In genomic region chr4:41365726-41366125, GRCh38 we compare ENCODE assay signal across 25 cellular contexts.
A peak's percentile ranks its signal among the peaks of the same experiment; 100 is the strongest.
DNase-seq lines count a peak whose midpoint lies in the region; ATAC-seq and TF ChIP-seq lines count a peak whose summit lies in the region.
"Had no signal": no experiment of that assay in that cellular context is flagged by ENCODE, and none has a peak within 500 bp of the region (broad histone marks: within the 10 kb centered on the region; RNA-seq: fewer than 3 reads in every experiment).

No MANE protein-coding gene starts in this region.

- peak overlapping the region; percentile 90 for H3K27ac ChIP-seq in psoas muscle
- H3K27ac ChIP-seq: BLaER1 treated with 17β-estradiol and CSF1 and Interleukin-3, amounts not matched to agents 10 nM and 100 nM; GM23248 had no signal

- no peak for ATAC-seq in psoas muscle
- no peak for ATAC-seq in GM21576 (IDR thresholded peaks at IDR 0.05; ENCODE audit: unreplicated experiment)
- no peak for ATAC-seq in stimulated activated memory B cell treated with anti-CD40 and anti-IgM and Interleukin-4, amounts not matched to agents 10 μg/mL and 1 μg/mL and 100 μg/mL, for 72 hours
- ATAC-seq: activated CD8-positive, alpha-beta memory T cell treated with anti-CD3 and anti-CD28 coated beads, Interleukin-2, amount 10 ng/mL, durations not matched to agents 7 days and 5 days; naive thymus-derived CD8-positive, alpha-beta T cell; Right ventricle myocardium inferior had no signal

- DNase-seq in Ammon's horn (ENCODE audit: low spot score): peak; percentile 98
- DNase-seq in anterior cingulate cortex (lab: John Stamatoyannopoulos, UW): peak in 57 of 58 donors; percentile 28 to 98 (median 86)
- no peak for DNase-seq in psoas muscle
- no peak for DNase-seq in stimulated activated CD4-positive, alpha-beta T cell treated with anti-CD3 and anti-CD28 coated beads, Interleukin-4, amount 100 ng/mL, for 4 hours
- DNase-seq in T-helper 2 cell treated with Interferon-gamma antibody and Interleukin-4, amounts not matched to agents 5 μg/mL and 100 μg/mL, for 36 hours (ENCODE audit: low spot score): no peak
- DNase-seq: activated CD4-positive, alpha-beta T cell treated with anti-CD3 and anti-CD28 coated beads for 48 hours; activated CD8-positive, alpha-beta memory T cell treated with anti-CD3 and anti-CD28 coated beads, Interleukin-2, amount 10 ng/mL, durations not matched to agents 7 days and 5 days; activated naive CD8-positive, alpha-beta T cell treated with anti-CD3 and anti-CD28 coated beads for 36 hours; cortex of kidney; GM23248; mesendoderm; naive thymus-derived CD8-positive, alpha-beta T cell; NCI-H187; NCI-H2227 treated with DMSO at 0.1 percent for 48 hours; NCI-H748 treated with DMSO at 0.1 percent for 48 hours; small intestine; stimulated activated CD4-positive, alpha-beta T cell treated with anti-CD3 and anti-CD28 coated beads, Interleukin-4, amount 100 ng/mL, for 1 hour; SW 1271 had no signal

- H3K27ac Mint-ChIP-seq in stimulated activated memory B cell treated with anti-CD40 and anti-IgM and Interleukin-4, amounts not matched to agents 10 μg/mL and 1 μg/mL and 100 μg/mL, for 72 hours: no peak overlapping the region
- H3K27ac Mint-ChIP-seq in T-helper 2 cell treated with Interferon-gamma antibody and Interleukin-4, amounts not matched to agents 5 μg/mL and 100 μg/mL, for 36 hours: no peak overlapping the region
- H3K27ac Mint-ChIP-seq: activated CD8-positive, alpha-beta memory T cell treated with anti-CD3 and anti-CD28 coated beads, Interleukin-2, amount 10 ng/mL, durations not matched to agents 7 days and 5 days; activated naive CD8-positive, alpha-beta T cell treated with anti-CD3 and anti-CD28 coated beads for 36 hours; activated T-helper 1 cell treated with anti-CD3 and anti-CD28 coated beads, Interleukin-12 subunit alpha, Interleukin-12 subunit beta, Interleukin-2, Interleukin-4 antibody, amounts not matched to agents 30 ng/mL and 10 ng/mL and 1 ng/mL, durations not matched to agents 14 hours and 24 hours and 36 hours; naive thymus-derived CD8-positive, alpha-beta T cell; progenitor cell of endocrine pancreas had no signal

- intact Hi-C loops in psoas muscle (cut with DNase I): loop anchor here (5.0 to 10.0 kb wide), 2 partner anchors 52 to 279 kb away; no protein-coding TSS in a partner anchor

- no peak overlapping the region for H3K4me3 Mint-ChIP-seq in stimulated activated memory B cell treated with anti-CD40 and anti-IgM and Interleukin-4, amounts not matched to agents 10 μg/mL and 1 μg/mL and 100 μg/mL, for 72 hours
- H3K4me3 Mint-ChIP-seq in T-helper 2 cell treated with Interferon-gamma antibody and Interleukin-4, amounts not matched to agents 5 μg/mL and 100 μg/mL, for 36 hours: no peak overlapping the region
- H3K4me3 Mint-ChIP-seq: activated CD8-positive, alpha-beta memory T cell treated with anti-CD3 and anti-CD28 coated beads, Interleukin-2, amount 10 ng/mL, durations not matched to agents 7 days and 5 days; activated naive CD8-positive, alpha-beta T cell treated with anti-CD3 and anti-CD28 coated beads for 36 hours; activated T-helper 1 cell treated with anti-CD3 and anti-CD28 coated beads, Interleukin-12 subunit alpha, Interleukin-12 subunit beta, Interleukin-2, Interleukin-4 antibody, amounts not matched to agents 30 ng/mL and 10 ng/mL and 1 ng/mL, durations not matched to agents 14 hours and 24 hours and 36 hours; naive thymus-derived CD8-positive, alpha-beta T cell had no signal

- H3K4me3 ChIP-seq in iPS-15b (ENCODE audit: low read depth, low read length) (peak overlapping the region; percentile 8), psoas muscle (no peak overlapping the region)
- H3K4me3 ChIP-seq: BLaER1 treated with 17β-estradiol and CSF1 and Interleukin-3, amounts not matched to agents 10 nM and 100 nM; GM23248 had no signal

- H3K36me3 Mint-ChIP-seq in stimulated activated memory B cell treated with anti-CD40 and anti-IgM and Interleukin-4, amounts not matched to agents 10 μg/mL and 1 μg/mL and 100 μg/mL, for 72 hours: no peaks in the 10 kb centered on the region
- H3K36me3 Mint-ChIP-seq in T-helper 2 cell treated with Interferon-gamma antibody and Interleukin-4, amounts not matched to agents 5 μg/mL and 100 μg/mL, for 36 hours (ENCODE audit: low read depth): no peaks in the 10 kb centered on the region
- H3K36me3 Mint-ChIP-seq: activated CD8-positive, alpha-beta memory T cell treated with anti-CD3 and anti-CD28 coated beads, Interleukin-2, amount 10 ng/mL, durations not matched to agents 7 days and 5 days; activated naive CD8-positive, alpha-beta T cell treated with anti-CD3 and anti-CD28 coated beads for 36 hours; naive thymus-derived CD8-positive, alpha-beta T cell had no signal

- peaks cover 8% of the 10 kb centered on the region for H3K4me1 Mint-ChIP-seq in stimulated activated memory B cell treated with anti-CD40 and anti-IgM and Interleukin-4, amounts not matched to agents 10 μg/mL and 1 μg/mL and 100 μg/mL, for 72 hours
- H3K4me1 Mint-ChIP-seq in T-helper 2 cell treated with Interferon-gamma antibody and Interleukin-4, amounts not matched to agents 5 μg/mL and 100 μg/mL, for 36 hours (ENCODE audit: low read depth): no peaks in the 10 kb centered on the region
- H3K4me1 Mint-ChIP-seq: activated CD8-positive, alpha-beta memory T cell treated with anti-CD3 and anti-CD28 coated beads, Interleukin-2, amount 10 ng/mL, durations not matched to agents 7 days and 5 days; activated naive CD8-positive, alpha-beta T cell treated with anti-CD3 and anti-CD28 coated beads for 36 hours; naive thymus-derived CD8-positive, alpha-beta T cell had no signal

- H3K9me3 Mint-ChIP-seq in stimulated activated memory B cell treated with anti-CD40 and anti-IgM and Interleukin-4, amounts not matched to agents 10 μg/mL and 1 μg/mL and 100 μg/mL, for 72 hours: no peaks in the 10 kb centered on the region
- H3K9me3 Mint-ChIP-seq in T-helper 2 cell treated with Interferon-gamma antibody and Interleukin-4, amounts not matched to agents 5 μg/mL and 100 μg/mL, for 36 hours: no peaks in the 10 kb centered on the region
- H3K9me3 Mint-ChIP-seq: activated naive CD8-positive, alpha-beta T cell treated with anti-CD3 and anti-CD28 coated beads for 36 hours; activated T-helper 1 cell treated with anti-CD3 and anti-CD28 coated beads, Interleukin-12 subunit alpha, Interleukin-12 subunit beta, Interleukin-2, Interleukin-4 antibody, amounts not matched to agents 30 ng/mL and 10 ng/mL and 1 ng/mL, durations not matched to agents 14 hours and 24 hours and 36 hours had no signal

- H3K9me3 ChIP-seq in iPS-15b (ENCODE audit: control insufficient read depth, insufficient read depth, low read length) (no peaks in the 10 kb centered on the region), psoas muscle (no peaks in the 10 kb centered on the region)
- H3K9me3 ChIP-seq: BLaER1 treated with 17β-estradiol and CSF1 and Interleukin-3, amounts not matched to agents 10 nM and 100 nM had no signal

- peaks cover 36% of the 10 kb centered on the region for H3K27me3 Mint-ChIP-seq in stimulated activated memory B cell treated with anti-CD40 and anti-IgM and Interleukin-4, amounts not matched to agents 10 μg/mL and 1 μg/mL and 100 μg/mL, for 72 hours
- peaks cover 28% of the 10 kb centered on the region for H3K27me3 Mint-ChIP-seq in T-helper 2 cell treated with Interferon-gamma antibody and Interleukin-4, amounts not matched to agents 5 μg/mL and 100 μg/mL, for 36 hours (ENCODE audit: low read depth)

- H3K36me3 ChIP-seq in iPS-15b (ENCODE audit: control insufficient read depth, insufficient read depth, low read length) (no peaks in the 10 kb centered on the region), psoas muscle (ENCODE audit: insufficient read depth in 1 of 2, low read depth in 1 of 2) (no peaks in the 10 kb centered on the region)
- H3K36me3 ChIP-seq: BLaER1 treated with 17β-estradiol and CSF1 and Interleukin-3, amounts not matched to agents 10 nM and 100 nM had no signal

- WGBS in psoas muscle, 3 donors: 77 to 97% (median 80%) methylated on average over 3 of the region's 3 CpGs

- H3K27me3 ChIP-seq in iPS-15b (ENCODE audit: control insufficient read depth, insufficient read depth, low read length): peaks cover 60% of the 10 kb centered on the region
- H3K27me3 ChIP-seq in psoas muscle (ENCODE audit: insufficient read depth in 3 of 3, low read length in 2 of 3): no peaks in the 10 kb centered on the region

- H3K4me1 ChIP-seq in iPS-15b (ENCODE audit: control insufficient read depth, insufficient read depth, low read length) (peaks cover 38% of the 10 kb centered on the region), psoas muscle (peaks cover 60% of the 10 kb centered on the region)

- no peak for TF ChIP-seq CTCF in psoas muscle (IDR thresholded peaks at IDR 0.05)

- H3K9ac ChIP-seq in iPS-15b (ENCODE audit: low read depth, low read length): no peak overlapping the region
- H3K9ac ChIP-seq: BLaER1 treated with 17β-estradiol and CSF1 and Interleukin-3, amounts not matched to agents 10 nM and 100 nM; GM23248 had no signal

Comparison
In these comparisons a context has a peak if more than half of its experiments do, and no peak if none do; other contexts are left out.
1. DNase-seq: peak in Ammon's horn (single experiment) and anterior cingulate cortex (57 of 58); none in psoas muscle (0 of 2), stimulated activated CD4-positive, alpha-beta T cell treated with anti-CD3 and anti-CD28 coated beads, Interleukin-4, amount 100 ng/mL, for 4 hours (0 of 2) and T-helper 2 cell treated with Interferon-gamma antibody and Interleukin-4, amounts not matched to agents 5 μg/mL and 100 μg/mL, for 36 hours (single experiment).